Comparison of ENCODE assay signal across 20 cellular contexts in genomic region chr16:49599281-49599680, GRCh38.
A peak's percentile ranks its signal among the peaks of the same experiment; 100 is the strongest.
DNase-seq lines count a peak whose midpoint lies in the region; ATAC-seq, FAIRE-seq and TF ChIP-seq lines count a peak whose summit lies in the region.
"Had no signal": no experiment of that assay in that cellular context is flagged by ENCODE, and none has a peak within 500 bp of the region (broad histone marks: within the 10 kb centered on the region; RNA-seq: fewer than 3 reads in every experiment).

No MANE protein-coding gene starts in this region.

- no peak for ATAC-seq in stimulated activated naive CD8-positive, alpha-beta T cell treated with anti-CD3 and anti-CD28 coated beads, Interleukin-15, Interleukin-2, amounts not matched to agents 100 U/mL and 50 U/mL, for 24 hours
- ATAC-seq in HG03196 (IDR thresholded peaks at IDR 0.05; ENCODE audit: unreplicated experiment) = no peak
- ATAC-seq: PC-3 had no signal

- no peaks in the 10 kb centered on the region for H3K36me3 ChIP-seq in HEK293 (ENCODE audit: control insufficient read depth in 2 of 2, insufficient read depth in 1 of 2, low read length in 2 of 2)
- H3K36me3 ChIP-seq in neural progenitor cell = no peaks in the 10 kb centered on the region

- peak overlapping the region; percentile 27 for H3K27ac Mint-ChIP-seq in neural progenitor cell

- peaks cover 68% of the 10 kb centered on the region for H4K20me1 ChIP-seq in neural progenitor cell (ENCODE audit: low read depth)

- no peaks in the 10 kb centered on the region for H3K27me3 ChIP-seq in neural progenitor cell
- H3K27me3 ChIP-seq: BLaER1 treated with 17β-estradiol and CSF1 and Interleukin-3, amounts not matched to agents 10 nM and 100 nM had no signal

- H3K9ac ChIP-seq in neural progenitor cell = no peak overlapping the region
- H3K9ac ChIP-seq: BLaER1 treated with 17β-estradiol and CSF1 and Interleukin-3, amounts not matched to agents 10 nM and 100 nM had no signal

- H3K4me1 Mint-ChIP-seq in neural progenitor cell = peaks cover 73% of the 10 kb centered on the region
- H3K4me1 Mint-ChIP-seq: CD8-positive, alpha-beta memory T cell had no signal

- H3F3A ChIP-seq in neural progenitor cell (ENCODE audit: low read depth) = peaks cover 36% of the 10 kb centered on the region

- no peak overlapping the region for H2AFZ ChIP-seq in neural progenitor cell (replicated peaks)

- peaks cover 7% of the 10 kb centered on the region for H3K27me3 Mint-ChIP-seq in neural progenitor cell (ENCODE audit: insufficient read depth, low read depth)

- CTCF ChIA-PET in HEK293 (lab: Yijun Ruan, JAX) = no interaction called here

- TF ChIP-seq CTCF in HEK293 (tag by site-specific recombination; IDR thresholded peaks at IDR 0.05) = no peak
- TF ChIP-seq CTCF in coronary artery (IDR thresholded peaks at IDR 0.05) = no peak
- no peak for TF ChIP-seq CTCF in neural progenitor cell (IDR thresholded peaks at IDR 0.05)
- no peak for TF ChIP-seq CTCF in foreskin fibroblast (IDR thresholded peaks at IDR 0.05; ENCODE audit: low read depth, low read length)

- peak; percentile 64 for FAIRE-seq in GM12891 (lab: Jason Lieb, UNC)

- DNase-seq in GM12891 (ENCODE audit: insufficient read length, low spot score) (no peak), coronary artery (ENCODE audit: low spot score) (peak; percentile 17), neural progenitor cell (ENCODE audit: low spot score) (no peak), cerebellar nuclear complex (lab: John Stamatoyannopoulos, UW) (no peak), foreskin fibroblast (no peak)
- no peak for DNase-seq in stimulated activated naive CD8-positive, alpha-beta T cell treated with anti-CD3 and anti-CD28 coated beads, Interleukin-15, Interleukin-2, amounts not matched to agents 100 U/mL and 50 U/mL, for 24 hours
- DNase-seq: HCEC 1CT, KBM-7, MV-4-11, NCI-H1694 treated with DMSO at 0.1 percent for 48 hours, NCI-H2107, NCI-H226, NCI-H524, PC-3, RPMI8226, SIG-M5 had no signal

- H3K79me2 ChIP-seq in neural progenitor cell (ENCODE audit: low read depth) = peaks cover 35% of the 10 kb centered on the region

- no peaks in the 10 kb centered on the region for H3K9me3 Mint-ChIP-seq in neural progenitor cell
- H3K9me3 Mint-ChIP-seq: CD8-positive, alpha-beta memory T cell had no signal

- no peak overlapping the region for H3K27ac ChIP-seq in HEK293 (ENCODE audit: extremely low read depth, low read depth, low read length)
- H3K27ac ChIP-seq in coronary artery = no peak overlapping the region
- no peak overlapping the region for H3K27ac ChIP-seq in neural progenitor cell
- H3K27ac ChIP-seq: BLaER1 treated with 17β-estradiol and CSF1 and Interleukin-3, amounts not matched to agents 10 nM and 100 nM had no signal

- no peak for TF ChIP-seq POLR2A in GM12891 (IDR thresholded peaks at IDR 0.05; ENCODE audit: low read depth, low read length)

- H3K4me2 ChIP-seq in neural progenitor cell = no peak overlapping the region

- H3K4me3 Mint-ChIP-seq in neural progenitor cell = no peak overlapping the region
- H3K4me3 Mint-ChIP-seq: CD8-positive, alpha-beta memory T cell had no signal

- no peaks in the 10 kb centered on the region for H3K36me3 Mint-ChIP-seq in neural progenitor cell
- H3K36me3 Mint-ChIP-seq: CD8-positive, alpha-beta memory T cell had no signal

- H3K4me1 ChIP-seq in HEK293 (ENCODE audit: control insufficient read depth, insufficient read depth, low read length) (no peaks in the 10 kb centered on the region), neural progenitor cell (peaks cover 40% of the 10 kb centered on the region)

- H3K4me3 ChIP-seq in HEK293 (ENCODE audit: low read depth, low read length) (no peak overlapping the region), coronary artery (no peak overlapping the region), neural progenitor cell (no peak overlapping the region), foreskin fibroblast (ENCODE audit: low read depth in 1 of 2, low read length in 2 of 2) (no peak overlapping the region)
- H3K4me3 ChIP-seq: BLaER1 treated with 17β-estradiol and CSF1 and Interleukin-3, amounts not matched to agents 10 nM and 100 nM had no signal

- POLR2A ChIA-PET in HEK293 (lab: Yijun Ruan, JAX) = no interaction called here

- H3K9me3 ChIP-seq in HEK293 (ENCODE audit: control insufficient read depth, insufficient read depth, low read depth, low read length) (no peaks in the 10 kb centered on the region), neural progenitor cell (ENCODE audit: low read depth) (no peaks in the 10 kb centered on the region)
- H3K9me3 ChIP-seq: BLaER1 treated with 17β-estradiol and CSF1 and Interleukin-3, amounts not matched to agents 10 nM and 100 nM had no signal

TF ChIP-seq in GM12891, 5 proteins besides CTCF, POLR2A, EP300 and RAD21:
- TF ChIP-seq POLR2AphosphoS5 (IDR thresholded peaks at IDR 0.05; ENCODE audit: low read depth, low read length) (no peak), POU2F2 (IDR thresholded peaks at IDR 0.05; ENCODE audit: low read depth, low read length) (no peak), PAX5 (IDR thresholded peaks at IDR 0.05; ENCODE audit: insufficient read depth, low read length, severe bottlenecking) (no peak), SPI1 (IDR thresholded peaks at IDR 0.05; ENCODE audit: low read depth, low read length) (no peak), TAF1 (IDR thresholded peaks at IDR 0.05; ENCODE audit: low read depth, low read length) (no peak)

TF ChIP-seq in HEK293, 187 proteins besides CTCF, POLR2A, EP300 and RAD21:
- TF ChIP-seq ZNF488 (tag by site-specific recombination; IDR thresholded peaks at IDR 0.05) = no peak
- TF ChIP-seq ZNF768 (tag by site-specific recombination; IDR thresholded peaks at IDR 0.05) = peak; percentile 73
TF ChIP-seq in HEK293: peak in this region for 1.
